ENCODE assay signal across 8 cellular contexts in the genomic region with DNA sequence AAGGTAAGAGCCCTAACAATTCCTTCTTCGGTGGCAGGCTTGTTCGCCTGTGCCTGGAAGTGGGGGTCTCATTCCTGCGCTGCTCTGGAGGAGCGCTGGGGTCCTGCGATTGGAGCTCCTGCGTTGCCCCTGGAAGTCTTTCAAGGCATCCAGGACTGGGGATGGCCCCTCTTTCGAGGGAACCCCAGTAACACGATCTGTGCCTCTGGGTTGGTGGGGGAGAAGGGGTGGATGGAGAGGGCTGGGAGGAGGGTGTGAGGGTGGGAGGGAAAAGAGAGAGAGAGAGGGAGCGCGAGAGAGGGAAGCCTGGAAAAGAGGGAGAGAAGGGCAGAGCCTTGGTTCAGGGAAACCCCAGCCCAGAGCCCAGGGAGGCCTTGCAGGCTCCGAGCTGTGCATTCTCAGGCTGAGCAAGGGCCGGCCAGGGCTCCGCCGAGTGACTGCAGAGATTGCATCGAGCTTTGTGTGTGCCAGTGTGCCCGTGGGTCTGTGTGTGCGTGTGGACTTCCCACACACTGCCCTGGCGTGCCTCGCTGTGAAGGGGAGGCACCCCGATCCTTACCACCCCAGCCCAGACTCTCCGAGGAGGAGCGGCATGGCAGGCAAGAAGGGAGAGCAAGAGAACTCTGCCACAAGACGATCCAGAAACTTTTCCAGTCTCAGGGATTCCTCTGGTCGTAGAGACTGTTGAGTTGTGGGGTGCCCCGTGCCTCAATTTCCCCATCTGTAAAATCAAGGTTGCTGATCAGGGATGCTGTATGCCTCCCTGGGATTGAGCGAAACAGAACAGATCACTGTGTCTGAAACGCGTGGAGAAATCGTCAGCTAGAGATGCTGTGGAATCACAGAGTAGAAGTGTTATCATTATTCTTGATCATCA. TPM values are rescaled to one million over a fixed set of nuclear protein-coding genes. Genes with fewer than 3 reads are reported as not detected.
DNase-seq lines count a peak whose midpoint lies in the region; ATAC-seq and TF ChIP-seq lines count a peak whose summit lies in the region.

No MANE protein-coding gene starts in this region.

- intact Hi-C loops in left cardiac atrium (cut with DNase I) = loop anchor here (1.0 to 10.0 kb wide), 2 partner anchors 53 to 57 kb away; no protein-coding TSS in a partner anchor

- peak overlapping the region; percentile 90 for H3K9ac ChIP-seq in HUES64 (ENCODE audit: low read depth, low read length)

- H3K4me3 Mint-ChIP-seq in progenitor cell of endocrine pancreas (ENCODE audit: low read depth) = no peak overlapping the region

- peak overlapping the region; percentile 85 for H3K4me3 ChIP-seq in HUES64 (ENCODE audit: low read length)

- no peaks in the 10 kb centered on the region for H3K36me3 ChIP-seq in HUES64 (ENCODE audit: insufficient read depth, low read length)

- TF ChIP-seq CTCF in C4-2B (conservative IDR thresholded peaks at IDR 0.05) (no peak), progenitor cell of endocrine pancreas (IDR thresholded peaks at IDR 0.05; ENCODE audit: unreplicated experiment) (no peak)

- no peaks in the 10 kb centered on the region for H3K27me3 Mint-ChIP-seq in progenitor cell of endocrine pancreas

- WGBS in HUES64 = 2% methylated on average over 29 of the region's 29 CpGs

- H3K9me3 ChIP-seq in HUES64 (ENCODE audit: insufficient read depth, low read depth, low read length) = no peaks in the 10 kb centered on the region

- H3K4me1 Mint-ChIP-seq in progenitor cell of endocrine pancreas (ENCODE audit: low read depth) = peaks cover 33% of the 10 kb centered on the region

- ATAC-seq in left cardiac atrium = peak; percentile 65 to 71
- ATAC-seq in HG03442 (IDR thresholded peaks at IDR 0.05; ENCODE audit: unreplicated experiment) = no peak
- no peak for ATAC-seq in GM19397 (IDR thresholded peaks at IDR 0.05; ENCODE audit: unreplicated experiment)
- no peak for ATAC-seq in GM18870 (IDR thresholded peaks at IDR 0.05; ENCODE audit: unreplicated experiment)

- H3K4me1 ChIP-seq in HUES64 (ENCODE audit: insufficient read depth, low read length) = peaks cover 63% of the 10 kb centered on the region

- H3K27me3 ChIP-seq in HUES64 (ENCODE audit: insufficient read depth, low read length) = no peaks in the 10 kb centered on the region

- H3K27ac ChIP-seq in C4-2B = peak overlapping the region; percentile 96
- H3K27ac ChIP-seq in HUES64 (ENCODE audit: low read depth, low read length) = peak overlapping the region; percentile 94

- DNase-seq in activated effector memory CD4-positive, alpha-beta T cell treated with Interleukin-2 at 50 U/mL for 16 hours = peak; percentile 3
- DNase-seq in left cardiac atrium (peak; percentile 60), progenitor cell of endocrine pancreas (ENCODE audit: low spot score, unreplicated experiment) (peak; percentile 24)

- H3K36me3 Mint-ChIP-seq in progenitor cell of endocrine pancreas (ENCODE audit: insufficient read depth) = peaks cover 2% of the 10 kb centered on the region

- H3K9me3 Mint-ChIP-seq in progenitor cell of endocrine pancreas (ENCODE audit: low read depth) = no peaks in the 10 kb centered on the region

- no peak overlapping the region for H3K27ac Mint-ChIP-seq in progenitor cell of endocrine pancreas

RNA-seq across cellular contexts. Expression of gene BCL9, which starts 0.6 kb away (rescaled TPM):
- 38.6 TPM for polyA plus RNA-seq in HUES64 (2013, experiment 1 of 2)
- 50.9 TPM for polyA plus RNA-seq in HUES64 (2013, experiment 2 of 2)
- total RNA-seq in left cardiac atrium (10 to 100 TPM; 10.8 to 11.6 TPM), progenitor cell of endocrine pancreas (84.8 and 86.7 TPM in 2 replicates)

Comparison
In these comparisons a context has a peak if more than half of its experiments do, and no peak if none do; other contexts are left out.
1. DNase-seq: peak in every context shown above with its lines; median percentile 60 in left cardiac atrium; 24 in progenitor cell of endocrine pancreas; 3 in activated effector memory CD4-positive, alpha-beta T cell treated with Interleukin-2 at 50 U/mL for 16 hours.
2. ATAC-seq: peak in left cardiac atrium (2 of 2); none in HG03442 (single experiment), GM19397 (single experiment) and GM18870 (single experiment).